ENCODE assay signal across 10 cellular contexts in genomic region chr9:101400120-101400519, GRCh38. TPM values are rescaled to one million over a fixed set of nuclear protein-coding genes. Genes with fewer than 3 reads are reported as not detected.
A peak's percentile ranks its signal among the peaks of the same experiment; 100 is the strongest.
DNase-seq lines count a peak whose midpoint lies in the region; ATAC-seq and TF ChIP-seq lines count a peak whose summit lies in the region.
"Had no signal": no experiment of that assay in that cellular context is flagged by ENCODE, and none has a peak within 500 bp of the region (broad histone marks: within the 10 kb centered on the region; RNA-seq: fewer than 3 reads in every experiment).

No MANE protein-coding gene starts in this region.

- H3K9me3 ChIP-seq in fibroblast of lung (ENCODE audit: control insufficient read depth, insufficient read depth, low read depth, low read length) (peaks cover under 1% of the 10 kb centered on the region), psoas muscle (peaks cover 11% of the 10 kb centered on the region), Peyer's patch (peaks cover 0 to 11% (median 0%) of the 10 kb centered on the region in 4 donors)

- H3K79me2 ChIP-seq in fibroblast of lung (ENCODE audit: control insufficient read depth, insufficient read depth, low read length): peaks cover 45% of the 10 kb centered on the region

- no peak overlapping the region for H3K27ac ChIP-seq in fibroblast of lung (ENCODE audit: insufficient read depth, low read length)
- H3K27ac ChIP-seq in psoas muscle: peak overlapping the region; percentile 88
- no peak overlapping the region for H3K27ac ChIP-seq in Peyer's patch

- TF ChIP-seq POLR2A in Peyer's patch (IDR thresholded peaks at IDR 0.05): no peak

- no peak for ATAC-seq in psoas muscle
- no peak for ATAC-seq in GM19328 (IDR thresholded peaks at IDR 0.05; ENCODE audit: unreplicated experiment)
- ATAC-seq in GM18873 (IDR thresholded peaks at IDR 0.05; ENCODE audit: low FRiP score, unreplicated experiment): no peak

- DNase-seq in GM06990 (ENCODE audit: extremely low read depth, insufficient read length) (no peak), RPMI8226 (peak; percentile 9), fibroblast of lung (ENCODE audit: low read depth in 2 of 2) (peak in 1 of 2 donors; percentile 6), psoas muscle (peak in 1 of 2 donors; percentile 40), NCI-H146 treated with DMSO at 0.1 percent for 48 hours (lab: John Stamatoyannopoulos, UW; ENCODE audit: unreplicated experiment) (no peak), Peyer's patch (no peak)
- DNase-seq: H7 had no signal

- H3K4me3 ChIP-seq in GM06990 (replicated peaks; ENCODE audit: low read depth, low read length) (peak overlapping the region; percentile 31; the same call in 1 of the 2 replicates), fibroblast of lung (replicated peaks in 1 of 4; ENCODE audit: control extremely low read depth in 1 of 4, insufficient read depth in 1 of 4, low read depth in 3 of 4, low read length in 4 of 4) (peak overlapping the region; percentile 73 to 93 (median 81)), psoas muscle (peak overlapping the region; percentile 81), Peyer's patch (peak overlapping the region in 2 of 4 donors; percentile 77 to 91)

- H3K4me1 ChIP-seq in fibroblast of lung (ENCODE audit: control insufficient read depth, extremely low read depth, insufficient read depth, low read length) (peaks cover 4% of the 10 kb centered on the region), psoas muscle (peaks cover 38% of the 10 kb centered on the region), Peyer's patch (peaks cover 0 to 37% (median 9%) of the 10 kb centered on the region in 4 donors)

- H3K27me3 ChIP-seq in GM06990 (replicated peaks; ENCODE audit: control insufficient read depth, insufficient read depth, low read length): no peaks in the 10 kb centered on the region
- no peaks in the 10 kb centered on the region for H3K27me3 ChIP-seq in fibroblast of lung (ENCODE audit: control insufficient read depth, insufficient read depth, low read length)
- no peaks in the 10 kb centered on the region for H3K27me3 ChIP-seq in psoas muscle (ENCODE audit: insufficient read depth in 3 of 3, low read length in 2 of 3)
- no peaks in the 10 kb centered on the region for H3K27me3 ChIP-seq in Peyer's patch

- WGBS in psoas muscle, 3 donors: 21 to 27% (median 26%) methylated on average over 5 of the region's 5 CpGs

- peak overlapping the region; percentile 93 for H3K4me2 ChIP-seq in fibroblast of lung (ENCODE audit: extremely low read depth, insufficient read depth, low read length)

- intact Hi-C loops in psoas muscle (cut with DNase I): no loop called here

- H4K20me1 ChIP-seq in fibroblast of lung (ENCODE audit: control insufficient read depth, extremely low read depth, insufficient read depth, low read length): no peaks in the 10 kb centered on the region

- TF ChIP-seq CTCF in GM06990 (IDR thresholded peaks at IDR 0.05; ENCODE audit: insufficient read depth, low read length, poor library complexity, severe bottlenecking): no peak
- no peak for TF ChIP-seq CTCF in fibroblast of lung (conservative IDR thresholded peaks at IDR 0.05 in 1 of 2, IDR thresholded peaks at IDR 0.05 in 1 of 2; ENCODE audit: low read depth in 1 of 2, low read length in 2 of 2)
- no peak for TF ChIP-seq CTCF in psoas muscle (IDR thresholded peaks at IDR 0.05)
- no peak for TF ChIP-seq CTCF in Peyer's patch (IDR thresholded peaks at IDR 0.05)

- H3K36me3 ChIP-seq in GM06990 (ENCODE audit: control insufficient read depth, insufficient read depth, low read length) (peaks cover 9% of the 10 kb centered on the region), fibroblast of lung (ENCODE audit: control insufficient read depth, insufficient read depth, low read length) (peaks cover 5% of the 10 kb centered on the region), psoas muscle (ENCODE audit: insufficient read depth in 1 of 2, low read depth in 1 of 2) (peaks cover 26 to 53% of the 10 kb centered on the region in 2 donors), Peyer's patch (peaks cover 0 to 52% (median 3%) of the 10 kb centered on the region in 3 donors)

- no peak overlapping the region for H2AFZ ChIP-seq in fibroblast of lung (ENCODE audit: low read length)

- H3K9ac ChIP-seq in fibroblast of lung (ENCODE audit: insufficient read depth, low read length): no peak overlapping the region

RNA-seq across cellular contexts. Expression of gene ZNF189, which starts 1.5 kb away (rescaled TPM):
- total RNA-seq in fibroblast of lung (19.3 and 21.8 TPM in 2 replicates), psoas muscle (10 to 100 TPM in 3 of 4 donors, 1 to 10 TPM in 1; 7.8 to 31.3 (median 12.2) TPM), Peyer's patch (10 to 100 TPM; 22.8 to 33.0 (median 25.7) TPM)
- polyA plus RNA-seq in fibroblast of lung (6.6 and 8.7 TPM in 2 replicates), psoas muscle (10 to 100 TPM in 1 of 3 donors, 1 to 10 TPM in 2; 6.1 to 13.2 (median 7.4) TPM)
- polyA plus RNA-seq in fibroblast of lung (2012): 7.5 and 8.6 TPM in 2 replicates
- 0.12 and 1.3 TPM in 2 replicates for polyA minus RNA-seq in fibroblast of lung (ENCODE audit: low replicate concordance)

RNA-seq across cellular contexts. Expression of gene MRPL50, which starts 1.7 kb away (rescaled TPM):
- 12.2 and 14.6 TPM in 2 replicates for total RNA-seq in fibroblast of lung
- 11.8 and 13.2 TPM in 2 replicates for polyA plus RNA-seq in fibroblast of lung
- polyA plus RNA-seq in fibroblast of lung (2012): 10.9 and 11.5 TPM in 2 replicates
- not detected in 2 replicates for polyA minus RNA-seq in fibroblast of lung (ENCODE audit: low replicate concordance)
- 10 to 100 TPM; 11.0 to 15.2 (median 12.0) TPM for total RNA-seq in psoas muscle
- 10 to 100 TPM in 2 of 3 donors, 1 to 10 TPM in 1; 8.6 to 19.9 (median 14.1) TPM for polyA plus RNA-seq in psoas muscle
- total RNA-seq in Peyer's patch: 10 to 100 TPM in 1 of 4 donors, 1 to 10 TPM in 3; 5.3 to 10.7 (median 8.9) TPM

RNA-seq across cellular contexts. Expression of gene BAAT, which starts 15.3 kb away (rescaled TPM):
- not detected in 2 replicates for total RNA-seq in fibroblast of lung
- polyA plus RNA-seq in fibroblast of lung: 0.02 and 0.03 TPM in 2 replicates
- polyA plus RNA-seq in fibroblast of lung (2012): 0.03 TPM in 1 of 2 replicates, not detected in the other
- not detected in 2 replicates for polyA minus RNA-seq in fibroblast of lung (ENCODE audit: low replicate concordance)
- total RNA-seq in psoas muscle: under 1 TPM; 0.15 to 0.71 (median 0.25) TPM
- polyA plus RNA-seq in psoas muscle: under 1 TPM; 0.08 to 0.31 (median 0.08) TPM
- total RNA-seq in Peyer's patch: 1 to 10 TPM in 1 of 4 donors, not detected in 3; 1.2 TPM

RNA-seq across cellular contexts. Expression of gene ALDOB, which starts 35.5 kb away (rescaled TPM):
- not detected in 2 replicates for total RNA-seq in fibroblast of lung
- not detected in 2 replicates for polyA plus RNA-seq in fibroblast of lung
- polyA plus RNA-seq in fibroblast of lung (2012): not detected in 2 replicates
- polyA minus RNA-seq in fibroblast of lung (ENCODE audit: low replicate concordance): not detected in 2 replicates
- under 1 TPM in 2 of 4 donors, not detected in 2; 0.26 to 0.82 TPM for total RNA-seq in psoas muscle
- 1 to 10 TPM in 1 of 3 donors, under 1 TPM in 2; 0.30 to 4.3 (median 0.48) TPM for polyA plus RNA-seq in psoas muscle
- total RNA-seq in Peyer's patch: over 10,000 TPM in 2 of 4 donors, 1,000 to 10,000 TPM in 1, 100 to 1,000 TPM in 1; 852 to 11,538 (median 10,067) TPM
- total RNA-seq: H7; T-helper 1 cell treated with Interleukin-12 subunit alpha and Interleukin-12 subunit beta and Interleukin-4 antibody, amounts not matched to agents 30 ng/mL and 1 ng/mL, for 36 hours had no signal
